15 cellular contexts compared by ENCODE assay signal in the genomic region with DNA sequence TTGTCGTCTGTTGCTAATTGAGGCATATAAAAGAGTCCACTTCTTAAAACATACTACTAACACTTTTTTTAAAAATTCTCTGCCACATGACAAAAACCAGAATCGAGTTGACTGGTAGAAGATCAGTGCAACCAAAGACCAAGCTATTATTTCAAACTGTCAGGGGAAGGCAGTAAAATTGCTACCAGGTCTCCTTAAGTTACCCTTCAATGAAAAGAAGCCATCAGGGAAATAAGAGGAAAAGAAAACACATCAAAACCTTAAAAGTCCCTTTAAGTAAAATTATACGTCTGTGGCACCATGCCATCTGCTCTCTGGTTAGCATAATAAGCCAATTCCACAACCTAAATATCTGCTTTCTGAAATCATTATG. TPM values are rescaled to one million over a fixed set of nuclear protein-coding genes. Genes with fewer than 3 reads are reported as not detected.
DNase-seq lines count a peak whose midpoint lies in the region; ATAC-seq and TF ChIP-seq lines count a peak whose summit lies in the region.
"Had no signal": no experiment of that assay in that cellular context is flagged by ENCODE, and none has a peak within 500 bp of the region (broad histone marks: within the 10 kb centered on the region; RNA-seq: fewer than 3 reads in every experiment).

No MANE protein-coding gene starts in this region.

- no peaks in the 10 kb centered on the region for H3K9me3 Mint-ChIP-seq in progenitor cell of endocrine pancreas (ENCODE audit: low read depth)
- no peaks in the 10 kb centered on the region for H3K9me3 Mint-ChIP-seq in natural killer cell
- H3K9me3 Mint-ChIP-seq: activated CD4-positive, alpha-beta T cell treated with anti-CD3 and anti-CD28 coated beads, Interleukin-2, amount 10 ng/mL, durations not matched to agents 7 days and 5 days; T-helper 2 cell treated with Interferon-gamma antibody and Interleukin-4, amounts not matched to agents 5 μg/mL and 100 μg/mL, for 36 hours had no signal

- H3K27me3 Mint-ChIP-seq in progenitor cell of endocrine pancreas (no peaks in the 10 kb centered on the region), natural killer cell (ENCODE audit: low read depth in 2 of 2) (peaks cover 37 to 70% of the 10 kb centered on the region in 2 donors)

- H3K4me1 Mint-ChIP-seq in progenitor cell of endocrine pancreas (ENCODE audit: low read depth) (peaks cover 90% of the 10 kb centered on the region), natural killer cell (peaks cover 11 to 14% of the 10 kb centered on the region in 2 donors)
- H3K4me1 Mint-ChIP-seq: activated CD4-positive, alpha-beta T cell treated with anti-CD3 and anti-CD28 coated beads, Interleukin-2, amount 10 ng/mL, durations not matched to agents 7 days and 5 days had no signal

- H3K36me3 Mint-ChIP-seq in progenitor cell of endocrine pancreas (ENCODE audit: insufficient read depth) (peaks cover 5% of the 10 kb centered on the region), natural killer cell (peaks cover 11% of the 10 kb centered on the region)

- TF ChIP-seq CTCF in GM12864 (IDR thresholded peaks at IDR 0.05; ENCODE audit: low read depth, low read length, missing control alignments) (no peak), epithelial cell of proximal tubule (conservative IDR thresholded peaks at IDR 0.05; ENCODE audit: low read depth, low read length) (no peak), progenitor cell of endocrine pancreas (IDR thresholded peaks at IDR 0.05; ENCODE audit: unreplicated experiment) (no peak), natural killer cell (IDR thresholded peaks at IDR 0.05) (no peak)

- DNase-seq in GM12864 (ENCODE audit: low read depth) (no peak), NCI-H2227 treated with DMSO at 0.1 percent for 48 hours (lab: John Stamatoyannopoulos, UW) (peak; percentile 50), epithelial cell of proximal tubule (ENCODE audit: low read depth) (no peak), progenitor cell of endocrine pancreas (ENCODE audit: low spot score, unreplicated experiment) (no peak), LoVo (ENCODE audit: low spot score) (no peak), natural killer cell (no peak), NCI-H524 treated with DMSO at 0.1 percent for 48 hours (lab: John Stamatoyannopoulos, UW) (no peak)
- DNase-seq: activated CD4-positive, alpha-beta T cell treated with anti-CD3 and anti-CD28 coated beads, Interleukin-2, amount 10 ng/mL, durations not matched to agents 7 days and 5 days; BE2C; DND-41; mucosa of descending colon; NCI-H1105; stimulated activated CD4-positive, alpha-beta T cell treated with anti-CD3 and anti-CD28 coated beads, Interleukin-4, amount 100 ng/mL, for 1 hour had no signal

- no peak for ATAC-seq in natural killer cell
- no peak for ATAC-seq in GM19328 (IDR thresholded peaks at IDR 0.05; ENCODE audit: unreplicated experiment)

- peak overlapping the region; percentile 55 for H3K27ac Mint-ChIP-seq in progenitor cell of endocrine pancreas
- H3K27ac Mint-ChIP-seq in natural killer cell: no peak overlapping the region
- H3K27ac Mint-ChIP-seq: activated CD4-positive, alpha-beta T cell treated with anti-CD3 and anti-CD28 coated beads, Interleukin-2, amount 10 ng/mL, durations not matched to agents 7 days and 5 days; T-helper 2 cell treated with Interferon-gamma antibody and Interleukin-4, amounts not matched to agents 5 μg/mL and 100 μg/mL, for 36 hours had no signal

- H3K4me3 ChIP-seq in GM12864 (ENCODE audit: low read depth, low read length): peak overlapping the region; percentile 7; the same call in 1 of the 2 replicates
- peak overlapping the region; percentile 5 for H3K4me3 ChIP-seq in epithelial cell of proximal tubule (ENCODE audit: low read depth, low read length)
- H3K4me3 ChIP-seq: mucosa of descending colon had no signal

- no peak overlapping the region for H3K4me3 Mint-ChIP-seq in progenitor cell of endocrine pancreas (ENCODE audit: low read depth)
- H3K4me3 Mint-ChIP-seq in natural killer cell: no peak overlapping the region
- H3K4me3 Mint-ChIP-seq: activated CD4-positive, alpha-beta T cell treated with anti-CD3 and anti-CD28 coated beads, Interleukin-2, amount 10 ng/mL, durations not matched to agents 7 days and 5 days; T-helper 2 cell treated with Interferon-gamma antibody and Interleukin-4, amounts not matched to agents 5 μg/mL and 100 μg/mL, for 36 hours had no signal

- intact Hi-C loops in natural killer cell (cut with micrococcal nuclease): no loop called here

RNA-seq across cellular contexts. Expression of a gene that starts 9.6 kb away (rescaled TPM):
- total RNA-seq in epithelial cell of proximal tubule (37.5 and 38.0 TPM in 2 replicates), progenitor cell of endocrine pancreas (134 and 148 TPM in 2 replicates), natural killer cell (1 to 10 TPM in 1 of 3 donors, under 1 TPM in 1, not detected in 1; 0.39 to 6.6 TPM)
- total RNA-seq: activated CD4-positive, alpha-beta T cell treated with anti-CD3 and anti-CD28 coated beads, Interleukin-2, amount 10 ng/mL, durations not matched to agents 7 days and 5 days had no signal
